2 cellular contexts compared by ENCODE assay signal in the genomic region with DNA sequence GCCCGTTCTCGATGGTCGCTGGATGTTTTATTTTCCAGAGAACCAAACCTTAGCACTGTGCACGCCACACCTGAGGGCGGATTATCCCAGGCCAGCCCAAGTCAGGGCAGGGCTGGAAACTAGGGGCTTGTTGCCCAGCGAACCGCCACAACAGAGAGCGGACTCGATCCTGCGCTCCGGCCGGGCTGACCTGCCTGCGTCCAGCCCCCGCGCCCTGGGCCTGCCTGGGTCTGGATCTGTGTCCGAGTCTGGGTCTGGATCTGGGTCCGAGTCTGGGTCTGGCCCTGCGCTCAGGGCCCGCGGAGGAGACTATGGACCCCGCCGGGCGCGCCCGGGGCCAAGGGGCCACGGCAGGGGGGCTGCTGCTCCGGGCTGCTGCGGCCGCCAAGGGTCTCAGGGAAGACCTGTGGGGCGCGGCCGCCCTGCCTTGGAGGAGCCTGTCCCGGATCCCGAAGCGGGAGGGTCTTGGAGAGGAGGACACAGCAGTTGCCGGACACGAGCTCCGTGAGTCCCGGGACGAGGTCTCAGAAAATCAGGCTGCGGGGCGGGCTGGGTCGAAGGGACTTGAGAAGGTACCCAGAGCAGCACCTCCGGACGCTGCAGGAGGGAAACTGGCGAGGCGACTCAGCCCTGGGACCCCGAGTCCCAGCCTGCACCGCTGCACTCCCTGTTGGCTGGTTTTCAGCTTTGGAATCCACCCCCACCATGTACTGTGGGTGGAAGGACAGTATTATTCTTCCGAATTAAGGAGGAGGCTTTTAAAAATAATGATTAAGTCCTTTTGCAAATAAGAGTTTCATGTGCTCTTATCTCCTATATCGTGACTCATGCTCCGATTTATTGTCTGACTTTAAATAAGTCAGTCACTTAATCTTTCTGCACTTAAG.
TF ChIP-seq lines count a peak whose summit lies in the region.

A gene (plus strand): TSS at position 130 of the 887 bp plus-strand sequence. CDS start 182 bp downstream, at position 312.

TF ChIP-seq in SK-N-SH, 30 proteins besides CTCF, POLR2A, EP300 and RAD21 (continued from another document):
- TF ChIP-seq, protein P1, sequence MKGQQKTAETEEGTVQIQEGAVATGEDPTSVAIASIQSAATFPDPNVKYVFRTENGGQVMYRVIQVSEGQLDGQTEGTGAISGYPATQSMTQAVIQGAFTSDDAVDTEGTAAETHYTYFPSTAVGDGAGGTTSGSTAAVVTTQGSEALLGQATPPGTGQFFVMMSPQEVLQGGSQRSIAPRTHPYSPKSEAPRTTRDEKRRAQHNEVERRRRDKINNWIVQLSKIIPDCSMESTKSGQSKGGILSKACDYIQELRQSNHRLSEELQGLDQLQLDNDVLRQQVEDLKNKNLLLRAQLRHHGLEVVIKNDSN (IDR thresholded peaks at IDR 0.05; ENCODE audit: borderline replicate concordance, low read depth) = no peak
- TF ChIP-seq TAF1 (IDR thresholded peaks at IDR 0.05; ENCODE audit: borderline replicate concordance, low read depth, low read length) = no peak
- TF ChIP-seq MXI1 (IDR thresholded peaks at IDR 0.05; ENCODE audit: low read depth, low read length) = no peak
- TF ChIP-seq, protein P2, sequence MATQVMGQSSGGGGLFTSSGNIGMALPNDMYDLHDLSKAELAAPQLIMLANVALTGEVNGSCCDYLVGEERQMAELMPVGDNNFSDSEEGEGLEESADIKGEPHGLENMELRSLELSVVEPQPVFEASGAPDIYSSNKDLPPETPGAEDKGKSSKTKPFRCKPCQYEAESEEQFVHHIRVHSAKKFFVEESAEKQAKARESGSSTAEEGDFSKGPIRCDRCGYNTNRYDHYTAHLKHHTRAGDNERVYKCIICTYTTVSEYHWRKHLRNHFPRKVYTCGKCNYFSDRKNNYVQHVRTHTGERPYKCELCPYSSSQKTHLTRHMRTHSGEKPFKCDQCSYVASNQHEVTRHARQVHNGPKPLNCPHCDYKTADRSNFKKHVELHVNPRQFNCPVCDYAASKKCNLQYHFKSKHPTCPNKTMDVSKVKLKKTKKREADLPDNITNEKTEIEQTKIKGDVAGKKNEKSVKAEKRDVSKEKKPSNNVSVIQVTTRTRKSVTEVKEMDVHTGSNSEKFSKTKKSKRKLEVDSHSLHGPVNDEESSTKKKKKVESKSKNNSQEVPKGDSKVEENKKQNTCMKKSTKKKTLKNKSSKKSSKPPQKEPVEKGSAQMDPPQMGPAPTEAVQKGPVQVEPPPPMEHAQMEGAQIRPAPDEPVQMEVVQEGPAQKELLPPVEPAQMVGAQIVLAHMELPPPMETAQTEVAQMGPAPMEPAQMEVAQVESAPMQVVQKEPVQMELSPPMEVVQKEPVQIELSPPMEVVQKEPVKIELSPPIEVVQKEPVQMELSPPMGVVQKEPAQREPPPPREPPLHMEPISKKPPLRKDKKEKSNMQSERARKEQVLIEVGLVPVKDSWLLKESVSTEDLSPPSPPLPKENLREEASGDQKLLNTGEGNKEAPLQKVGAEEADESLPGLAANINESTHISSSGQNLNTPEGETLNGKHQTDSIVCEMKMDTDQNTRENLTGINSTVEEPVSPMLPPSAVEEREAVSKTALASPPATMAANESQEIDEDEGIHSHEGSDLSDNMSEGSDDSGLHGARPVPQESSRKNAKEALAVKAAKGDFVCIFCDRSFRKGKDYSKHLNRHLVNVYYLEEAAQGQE (IDR thresholded peaks at IDR 0.05; ENCODE audit: low read depth, low read length) = no peak
- TF ChIP-seq POLR2AphosphoS5 (IDR thresholded peaks at IDR 0.05; ENCODE audit: low read depth, low read length) = no peak
- TF ChIP-seq ELF1 (IDR thresholded peaks at IDR 0.05) = no peak
- TF ChIP-seq, protein P3, sequence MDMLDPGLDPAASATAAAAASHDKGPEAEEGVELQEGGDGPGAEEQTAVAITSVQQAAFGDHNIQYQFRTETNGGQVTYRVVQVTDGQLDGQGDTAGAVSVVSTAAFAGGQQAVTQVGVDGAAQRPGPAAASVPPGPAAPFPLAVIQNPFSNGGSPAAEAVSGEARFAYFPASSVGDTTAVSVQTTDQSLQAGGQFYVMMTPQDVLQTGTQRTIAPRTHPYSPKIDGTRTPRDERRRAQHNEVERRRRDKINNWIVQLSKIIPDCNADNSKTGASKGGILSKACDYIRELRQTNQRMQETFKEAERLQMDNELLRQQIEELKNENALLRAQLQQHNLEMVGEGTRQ (IDR thresholded peaks at IDR 0.05; ENCODE audit: borderline replicate concordance, low read depth, low read length) = no peak
- TF ChIP-seq, protein P4, sequence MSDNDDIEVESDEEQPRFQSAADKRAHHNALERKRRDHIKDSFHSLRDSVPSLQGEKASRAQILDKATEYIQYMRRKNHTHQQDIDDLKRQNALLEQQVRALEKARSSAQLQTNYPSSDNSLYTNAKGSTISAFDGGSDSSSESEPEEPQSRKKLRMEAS (IDR thresholded peaks at IDR 0.05; ENCODE audit: low read depth) = no peak
- TF ChIP-seq FOXJ3 (CRISPR knock-in tag; IDR thresholded peaks at IDR 0.05) = no peak
- TF ChIP-seq JUND (IDR thresholded peaks at IDR 0.05) = no peak
TF ChIP-seq in SK-N-SH: peak in this region for 0.

TF ChIP-seq in SK-N-SH treated with all-trans-retinoic acid at 6 μM for 48 hours, 23 proteins besides CTCF, POLR2A, EP300 and RAD21 (continued from another document):
- TF ChIP-seq CSDC2 (CRISPR knock-in tag; IDR thresholded peaks at IDR 0.05) = no peak
- TF ChIP-seq PPARA (CRISPR knock-in tag; IDR thresholded peaks at IDR 0.05; ENCODE audit: borderline replicate concordance) = no peak
- TF ChIP-seq RARB (CRISPR knock-in tag; IDR thresholded peaks at IDR 0.05) = no peak
- no peak for TF ChIP-seq TOX (CRISPR knock-in tag; IDR thresholded peaks at IDR 0.05; ENCODE audit: borderline replicate concordance)
